Comparison of ENCODE assay signal across 8 cellular contexts in the genomic region with DNA sequence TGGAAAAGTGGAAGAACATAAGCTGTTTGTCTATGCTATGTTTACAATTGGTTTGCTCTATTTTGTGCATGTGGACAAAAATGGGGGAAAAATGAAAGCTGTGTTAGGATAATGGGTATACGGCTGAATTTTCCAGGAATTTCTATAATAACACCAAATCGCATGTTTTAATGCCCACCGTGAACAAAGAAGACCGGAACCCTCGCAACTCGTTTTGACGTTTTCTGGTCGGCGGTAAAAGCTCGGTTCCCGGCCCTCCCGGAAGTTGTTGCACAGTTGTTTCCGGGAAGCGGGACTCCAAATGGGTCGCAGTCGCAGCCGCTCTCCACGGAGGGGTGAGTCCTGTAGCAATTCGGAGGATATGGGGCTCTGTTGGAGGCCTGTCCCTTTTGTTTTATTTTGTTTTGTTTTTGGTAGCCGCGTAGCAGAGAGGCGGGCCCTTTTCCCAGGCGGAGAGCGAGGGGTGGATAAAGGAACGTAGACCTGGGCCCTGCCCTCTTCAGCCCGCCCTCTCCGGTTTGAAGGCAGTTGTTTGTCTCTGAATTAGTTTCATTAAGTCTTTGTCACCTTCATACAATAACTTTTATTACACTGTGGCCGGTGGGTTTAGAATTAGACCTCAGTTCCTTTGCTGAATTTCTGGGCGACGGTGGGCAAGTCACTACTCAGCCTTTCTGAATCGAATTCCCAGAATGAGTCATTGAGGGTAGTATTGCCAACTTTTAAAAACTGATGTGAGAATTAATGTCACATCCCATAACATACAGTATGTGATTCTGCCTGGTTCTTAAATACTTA.
A peak's percentile ranks its signal among the peaks of the same experiment; 100 is the strongest.
DNase-seq lines count a peak whose midpoint lies in the region; ATAC-seq lines count a peak whose summit lies in the region.

Gene SNRNP27, plus strand, starts transcription at position 273 of the 798 bp plus-strand sequence. Its CDS starts 29 bp downstream, at position 302.

- peak within 1 kb of the TSS; percentile 34 for H3K27ac ChIP-seq in cingulate gyrus (ENCODE audit: low read depth, low read length)

- ATAC-seq in GM18498 (IDR thresholded peaks at IDR 0.05; ENCODE audit: unreplicated experiment) (peak; percentile 79), HG03108 (IDR thresholded peaks at IDR 0.05; ENCODE audit: unreplicated experiment) (peak; percentile 60), HG03457 (IDR thresholded peaks at IDR 0.05; ENCODE audit: unreplicated experiment) (no peak)

- peak; percentile 69 to 88 for DNase-seq in NCI-H526 (lab: John Stamatoyannopoulos, UW)
- peak; percentile 88 for DNase-seq in activated CD4-positive, alpha-beta T cell treated with anti-CD3 and anti-CD28 coated beads for 48 hours
- peak; percentile 59 for DNase-seq in kidney glomerular epithelial cell (lab: John Stamatoyannopoulos, UW)
- peak; percentile 70 to 74 for DNase-seq in stimulated activated CD4-positive, alpha-beta T cell treated with anti-CD3 and anti-CD28 coated beads, Interleukin-15, amount 100 ng/mL, for 48 hours (ENCODE audit: low read depth in 2 of 2)
